In the genomic region with DNA sequence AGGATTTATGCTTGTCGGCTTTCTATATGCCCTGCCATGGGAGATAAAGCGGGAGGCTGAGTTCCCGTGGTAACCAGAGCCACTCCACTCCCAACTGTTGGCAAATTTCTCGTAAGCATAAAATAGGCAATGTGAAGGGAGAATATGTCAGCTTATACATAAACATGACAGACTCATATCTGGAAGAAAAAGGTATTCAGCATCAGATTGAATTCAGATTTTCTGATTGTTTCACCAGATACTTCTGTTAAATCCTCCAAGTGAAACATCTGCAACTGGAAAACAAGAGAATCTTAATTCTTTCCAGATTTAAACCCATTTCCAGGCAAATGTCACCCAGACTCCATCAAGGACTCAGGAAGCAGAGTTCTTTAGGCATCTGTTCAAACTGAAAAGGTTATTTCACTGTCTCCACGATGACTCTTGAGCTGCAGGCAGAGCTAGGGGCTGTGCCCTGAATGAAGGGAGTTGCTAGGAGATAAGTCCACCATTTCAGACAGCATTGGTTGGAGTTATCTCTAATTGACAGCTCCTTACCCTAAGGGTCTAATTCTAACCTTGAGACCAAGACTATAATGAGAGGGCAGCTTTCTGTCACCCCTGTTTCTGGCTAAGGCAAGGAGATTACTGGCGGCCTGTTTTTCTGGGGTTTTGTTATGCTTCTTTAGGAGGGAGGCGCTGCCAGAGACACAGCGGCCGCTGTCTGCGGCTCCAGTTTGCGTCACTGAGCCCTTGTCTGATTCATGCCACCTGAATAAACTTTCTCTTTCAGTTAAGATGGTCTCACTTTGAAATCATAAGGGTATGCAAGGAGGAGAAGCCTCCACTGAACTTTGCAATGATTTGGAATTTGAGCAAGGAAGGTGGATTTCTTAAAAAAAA, we compare ENCODE assay signal across 8 cellular contexts.
DNase-seq lines count a peak whose midpoint lies in the region; ATAC-seq and TF ChIP-seq lines count a peak whose summit lies in the region.

No MANE protein-coding gene starts in this region.

- H3K9me3 ChIP-seq in left ventricle myocardium inferior (replicated peaks) (no peaks in the 10 kb centered on the region), thyroid gland (no peaks in the 10 kb centered on the region)

- H3K27ac ChIP-seq in left ventricle myocardium inferior (replicated peaks) (no peak overlapping the region), thyroid gland (peak overlapping the region; percentile 26 to 81 (median 56))

- ATAC-seq in left ventricle myocardium superior: peak; percentile 41

- intact Hi-C loops in left ventricle myocardium superior (cut with micrococcal nuclease): no loop called here
- intact Hi-C loops in left ventricle myocardium inferior (cut with micrococcal nuclease): no loop called here
- intact Hi-C loops in thyroid gland (cut with DNase I): no loop called here

- DNase-seq in left ventricle myocardium superior (no peak), left ventricle myocardium inferior (no peak), OCI-M1 (lab: John Stamatoyannopoulos, UW) (peak; percentile 34), inferior parietal cortex (ENCODE audit: extremely low spot score) (peak; percentile 53), thyroid gland (peak; percentile 47 to 54), foreskin fibroblast (no peak), foreskin melanocyte (no peak)
- DNase-seq in activated CD4-positive, alpha-beta T cell treated with anti-CD3 and anti-CD28 coated beads, Interleukin-2, amount 50 U/mL, for 48 hours: no peak

- H3K27me3 ChIP-seq in left ventricle myocardium inferior (ENCODE audit: low read depth) (peaks cover 8% of the 10 kb centered on the region), thyroid gland (no peaks in the 10 kb centered on the region)

- H3K4me1 ChIP-seq in left ventricle myocardium inferior (no peaks in the 10 kb centered on the region), thyroid gland (peaks cover 0 to 13% of the 10 kb centered on the region in 2 donors)

- 34 to 39% methylated on average over 11 of the region's 11 CpGs for WGBS in thyroid gland, 2 donors

- no peaks in the 10 kb centered on the region for H3K36me3 ChIP-seq in left ventricle myocardium inferior
- no peaks in the 10 kb centered on the region for H3K36me3 ChIP-seq in thyroid gland

- no peak for TF ChIP-seq POLR2A in thyroid gland (IDR thresholded peaks at IDR 0.05)

- no peak for TF ChIP-seq CTCF in left ventricle myocardium inferior (IDR thresholded peaks at IDR 0.05; ENCODE audit: borderline replicate concordance)
- TF ChIP-seq CTCF in thyroid gland (IDR thresholded peaks at IDR 0.05): no peak
- no peak for TF ChIP-seq CTCF in foreskin fibroblast (IDR thresholded peaks at IDR 0.05; ENCODE audit: low read depth, low read length)

- H3K4me3 ChIP-seq in left ventricle myocardium inferior (no peak overlapping the region), thyroid gland (replicated peaks in 1 of 3) (no peak overlapping the region), foreskin fibroblast (ENCODE audit: low read depth in 1 of 2, low read length in 2 of 2) (no peak overlapping the region)

Comparison
In these comparisons a context has a peak if more than half of its experiments do, and no peak if none do; other contexts are left out.
1. DNase-seq: peak in OCI-M1 (single experiment), inferior parietal cortex (single experiment) and thyroid gland (2 of 2); none in left ventricle myocardium superior (single experiment), left ventricle myocardium inferior (single experiment), activated CD4-positive, alpha-beta T cell treated with anti-CD3 and anti-CD28 coated beads, Interleukin-2, amount 50 U/mL, for 48 hours (0 of 2), foreskin fibroblast (0 of 2) and foreskin melanocyte (single experiment).